In genomic region chr1:5830771-5831599, GRCh38 we compare ENCODE assay signal across 13 cellular contexts.
DNase-seq lines count a peak whose midpoint lies in the region; ATAC-seq and TF ChIP-seq lines count a peak whose summit lies in the region.
"Had no signal": no experiment of that assay in that cellular context is flagged by ENCODE, and none has a peak within 500 bp of the region (broad histone marks: within the 10 kb centered on the region; RNA-seq: fewer than 3 reads in every experiment).

No MANE protein-coding gene starts in this region.

- CTCF ChIA-PET in activated CD4-positive, alpha-beta T cell treated with anti-CD3 and anti-CD28 coated beads for 36 hours (lab: Charles Lee): no interaction called here

- POLR2A ChIA-PET in activated CD4-positive, alpha-beta T cell treated with anti-CD3 and anti-CD28 coated beads for 36 hours (lab: Charles Lee): no interaction called here

- H3K9me3 ChIP-seq in heart right ventricle: no peaks in the 10 kb centered on the region

- peaks cover 8% of the 10 kb centered on the region for H3K27me3 Mint-ChIP-seq in activated CD4-positive, alpha-beta T cell treated with anti-CD3 and anti-CD28 coated beads for 36 hours
- H3K27me3 Mint-ChIP-seq in natural killer cell treated with Interleukin-12 subunit alpha and Interleukin-12 subunit beta and Interleukin-15 and Interleukin-18, amount 100 ng/mL, for 72 hours: peaks cover 6 to 7% of the 10 kb centered on the region in 2 donors

- H3K4me1 ChIP-seq in heart right ventricle: no peaks in the 10 kb centered on the region

- H3K36me3 Mint-ChIP-seq in activated CD4-positive, alpha-beta T cell treated with anti-CD3 and anti-CD28 coated beads for 36 hours (ENCODE audit: low read depth): no peaks in the 10 kb centered on the region
- H3K36me3 Mint-ChIP-seq in natural killer cell treated with Interleukin-12 subunit alpha and Interleukin-12 subunit beta and Interleukin-15 and Interleukin-18, amount 100 ng/mL, for 72 hours: no peaks in the 10 kb centered on the region

- no peak overlapping the region for H3K27ac ChIP-seq in heart right ventricle

- no peaks in the 10 kb centered on the region for H3K4me1 Mint-ChIP-seq in activated CD4-positive, alpha-beta T cell treated with anti-CD3 and anti-CD28 coated beads for 36 hours
- H3K4me1 Mint-ChIP-seq in natural killer cell treated with Interleukin-12 subunit alpha and Interleukin-12 subunit beta and Interleukin-15 and Interleukin-18, amount 100 ng/mL, for 72 hours (ENCODE audit: low read depth in 2 of 2): peaks cover 0 to 8% of the 10 kb centered on the region in 2 donors

- H3K27me3 ChIP-seq in heart right ventricle: peaks cover 0 to 55% (median 27%) of the 10 kb centered on the region in 7 donors

- no peak overlapping the region for H3K4me3 Mint-ChIP-seq in activated CD4-positive, alpha-beta T cell treated with anti-CD3 and anti-CD28 coated beads for 36 hours
- no peak overlapping the region for H3K4me3 Mint-ChIP-seq in natural killer cell treated with Interleukin-12 subunit alpha and Interleukin-12 subunit beta and Interleukin-15 and Interleukin-18, amount 100 ng/mL, for 72 hours
- H3K4me3 Mint-ChIP-seq: activated T-cell treated with anti-CD3 and anti-CD28 coated beads, Interleukin-2, amount 50 U/mL, for 24 hours had no signal

- 51 to 52% methylated on average over 26 of the region's 26 CpGs for WGBS in heart right ventricle, 2 donors

- no peaks in the 10 kb centered on the region for H3K9me3 Mint-ChIP-seq in activated CD4-positive, alpha-beta T cell treated with anti-CD3 and anti-CD28 coated beads for 36 hours (ENCODE audit: low read depth)
- H3K9me3 Mint-ChIP-seq in natural killer cell treated with Interleukin-12 subunit alpha and Interleukin-12 subunit beta and Interleukin-15 and Interleukin-18, amount 100 ng/mL, for 72 hours: peaks cover 5% of the 10 kb centered on the region

- intact Hi-C loops in activated CD4-positive, alpha-beta T cell treated with anti-CD3 and anti-CD28 coated beads for 36 hours (cut with DNase I, micrococcal nuclease): no loop called here
- intact Hi-C loops in posterior cingulate gyrus (cut with DNase I) (no loop called here), heart right ventricle (cut with DNase I) (no loop called here)

- peak; percentile 36 for ATAC-seq in activated CD4-positive, alpha-beta T cell treated with anti-CD3 and anti-CD28 coated beads for 36 hours
- no peak for ATAC-seq in natural killer cell treated with Interleukin-12 subunit alpha and Interleukin-12 subunit beta and Interleukin-15 and Interleukin-18, amount 100 ng/mL, for 72 hours
- ATAC-seq in heart right ventricle: no peak

- peak; percentile 38 for DNase-seq in activated CD4-positive, alpha-beta T cell treated with anti-CD3 and anti-CD28 coated beads for 36 hours
- no peak for DNase-seq in activated CD4-positive, alpha-beta T cell treated with anti-CD3 and anti-CD28 coated beads, Interleukin-2, amount 50 U/mL, for 4 hours
- DNase-seq in NCI-H1694 (lab: John Stamatoyannopoulos, UW): peak; percentile 23
- DNase-seq in cerebellar cortex (ENCODE audit: low spot score): peak; percentile 5
- peak in 7 of 10 donors; percentile 45 to 91 (median 65) for DNase-seq in posterior cingulate gyrus
- DNase-seq in natural killer cell treated with Interleukin-12 subunit alpha and Interleukin-12 subunit beta and Interleukin-15 and Interleukin-18, amount 100 ng/mL, for 72 hours (ENCODE audit: low spot score): no peak
- no peak for DNase-seq in central memory CD4-positive, alpha-beta T cell
- no peak for DNase-seq in heart right ventricle
- DNase-seq: activated T-cell treated with anti-CD3 and anti-CD28 coated beads, Interleukin-2, amount 50 U/mL, for 24 hours; effector CD4-positive, alpha-beta T cell; GDM1; NCI-H1436 treated with DMSO at 0.1 percent for 48 hours; occipital lobe had no signal

- H3K36me3 ChIP-seq in heart right ventricle: no peaks in the 10 kb centered on the region

- H3K27ac Mint-ChIP-seq in activated CD4-positive, alpha-beta T cell treated with anti-CD3 and anti-CD28 coated beads for 36 hours: no peak overlapping the region
- no peak overlapping the region for H3K27ac Mint-ChIP-seq in natural killer cell treated with Interleukin-12 subunit alpha and Interleukin-12 subunit beta and Interleukin-15 and Interleukin-18, amount 100 ng/mL, for 72 hours
- H3K27ac Mint-ChIP-seq: activated T-cell treated with anti-CD3 and anti-CD28 coated beads, Interleukin-2, amount 50 U/mL, for 24 hours had no signal

- H3K4me3 ChIP-seq in heart right ventricle: no peak overlapping the region

- TF ChIP-seq CTCF in heart right ventricle (IDR thresholded peaks at IDR 0.05): no peak

Comparison
In these comparisons a context has a peak if more than half of its experiments do, and no peak if none do; other contexts are left out.
1. DNase-seq: peak in activated CD4-positive, alpha-beta T cell treated with anti-CD3 and anti-CD28 coated beads for 36 hours (single experiment), NCI-H1694 (single experiment), cerebellar cortex (single experiment) and posterior cingulate gyrus (7 of 10); none in activated CD4-positive, alpha-beta T cell treated with anti-CD3 and anti-CD28 coated beads, Interleukin-2, amount 50 U/mL, for 4 hours (0 of 2), natural killer cell treated with Interleukin-12 subunit alpha and Interleukin-12 subunit beta and Interleukin-15 and Interleukin-18, amount 100 ng/mL, for 72 hours (single experiment), central memory CD4-positive, alpha-beta T cell (single experiment) and heart right ventricle (0 of 2).